12 cellular contexts compared by ENCODE assay signal in the genomic region with DNA sequence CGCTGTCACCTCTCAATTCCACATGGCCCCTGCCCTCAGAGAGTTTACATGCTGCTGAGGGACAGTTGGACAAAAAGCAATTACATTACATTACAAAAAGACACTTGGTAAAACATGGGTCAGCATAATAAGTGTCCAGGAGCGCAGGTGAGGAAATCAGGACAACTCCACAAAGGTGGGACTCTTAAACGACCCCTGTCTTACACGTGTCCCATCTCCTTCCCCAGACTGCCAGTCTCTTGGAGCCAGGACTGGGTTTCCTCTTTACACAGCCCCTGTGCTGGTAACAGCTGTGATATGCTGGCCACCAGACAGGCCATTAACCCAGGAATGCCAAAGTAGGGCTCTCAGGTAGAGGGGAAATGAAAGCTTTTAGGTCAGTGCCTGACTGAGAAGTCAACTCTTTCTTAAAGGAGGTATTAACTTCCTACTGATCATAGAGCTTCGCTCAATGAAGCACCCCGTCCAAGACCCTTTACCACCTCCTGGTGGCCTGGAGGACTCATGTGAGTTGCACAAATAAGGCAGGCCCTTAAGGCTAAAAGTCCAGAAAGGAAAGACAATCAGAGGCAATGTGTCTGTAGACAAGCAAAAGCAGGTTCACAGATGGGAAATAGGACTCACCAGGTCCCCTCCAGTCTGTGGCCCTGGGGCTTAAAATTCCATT. TPM values are rescaled to one million over a fixed set of nuclear protein-coding genes. Genes with fewer than 3 reads are reported as not detected.
DNase-seq lines count a peak whose midpoint lies in the region; ATAC-seq and TF ChIP-seq lines count a peak whose summit lies in the region.
"Had no signal": no experiment of that assay in that cellular context is flagged by ENCODE, and none has a peak within 500 bp of the region (broad histone marks: within the 10 kb centered on the region; RNA-seq: fewer than 3 reads in every experiment).

No MANE protein-coding gene starts in this region.

- TF ChIP-seq CTCF in right atrium auricular region (IDR thresholded peaks at IDR 0.05), result no peak
- peak; percentile 6 for TF ChIP-seq CTCF in brain microvascular endothelial cell (IDR thresholded peaks at IDR 0.05; ENCODE audit: low read depth, low read length, missing control alignments)
- peak; percentile 42 for TF ChIP-seq CTCF in type B pancreatic cell (conservative IDR thresholded peaks at IDR 0.05)
- TF ChIP-seq CTCF in tibial artery (IDR thresholded peaks at IDR 0.05), result no peak

- intact Hi-C loops in left cardiac atrium (cut with DNase I) (no loop called here), tibial artery (cut with DNase I; ENCODE audit: low total_unique reads) (no loop called here)

- no peaks in the 10 kb centered on the region for H3K4me1 Mint-ChIP-seq in type B pancreatic cell (ENCODE audit: unreplicated experiment)

- H3K9me3 Mint-ChIP-seq in type B pancreatic cell, result no peaks in the 10 kb centered on the region
- H3K9me3 Mint-ChIP-seq: dendritic cell treated with granulocyte-macrophage colony-stimulating factor and Interleukin-4, amounts not matched to agents 40 ng/mL and 50 ng/mL, for 4 days had no signal

- H3K27ac ChIP-seq in right atrium auricular region (no peak overlapping the region), brain microvascular endothelial cell (no peak overlapping the region), tibial artery (no peak overlapping the region)

- no peaks in the 10 kb centered on the region for H3K27me3 ChIP-seq in right atrium auricular region
- H3K27me3 ChIP-seq in brain microvascular endothelial cell (replicated peaks), result no peaks in the 10 kb centered on the region
- H3K27me3 ChIP-seq in tibial artery, result peaks cover 0 to 14% of the 10 kb centered on the region in 2 donors

- H3K4me1 ChIP-seq in right atrium auricular region (no peaks in the 10 kb centered on the region), tibial artery (no peaks in the 10 kb centered on the region)

- DNase-seq in right atrium auricular region (ENCODE audit: low spot score), result peak; percentile 42
- no peak for DNase-seq in left cardiac atrium
- peak; percentile 4 for DNase-seq in NCI-H2171 (lab: John Stamatoyannopoulos, UW)
- DNase-seq in brain microvascular endothelial cell, result no peak
- DNase-seq in type B pancreatic cell (ENCODE audit: extremely low spot score, unreplicated experiment), result no peak
- no peak for DNase-seq in DMS79 (lab: John Stamatoyannopoulos, UW)
- DNase-seq in tibial artery, result no peak
- DNase-seq: activated gamma-delta T cell treated with Interleukin-2 at 50 U/mL for 16 hours, COR-L47 had no signal

- no peaks in the 10 kb centered on the region for H3K36me3 ChIP-seq in right atrium auricular region
- H3K36me3 ChIP-seq in brain microvascular endothelial cell (replicated peaks), result no peaks in the 10 kb centered on the region
- H3K36me3 ChIP-seq in tibial artery, result no peaks in the 10 kb centered on the region

- H3K36me3 Mint-ChIP-seq in type B pancreatic cell, result no peaks in the 10 kb centered on the region
- H3K36me3 Mint-ChIP-seq: T-cell had no signal

- in situ Hi-C loops in brain microvascular endothelial cell (cut with HindIII; ENCODE audit: low pct_ligation_motif_present, low sequenced_read_pairs), result no loop called here

- H3K4me3 Mint-ChIP-seq in type B pancreatic cell, result no peak overlapping the region
- H3K4me3 Mint-ChIP-seq: dendritic cell treated with granulocyte-macrophage colony-stimulating factor and Interleukin-4, amounts not matched to agents 40 ng/mL and 50 ng/mL, for 4 days; T-cell had no signal

- H3K27ac Mint-ChIP-seq in type B pancreatic cell, result no peak overlapping the region
- H3K27ac Mint-ChIP-seq: dendritic cell treated with granulocyte-macrophage colony-stimulating factor and Interleukin-4, amounts not matched to agents 40 ng/mL and 50 ng/mL, for 4 days; T-cell had no signal

- H3K27me3 Mint-ChIP-seq in type B pancreatic cell, result peaks cover 12% of the 10 kb centered on the region

- ATAC-seq in left cardiac atrium, result no peak
- ATAC-seq in HG03342 (IDR thresholded peaks at IDR 0.05; ENCODE audit: unreplicated experiment), result no peak
- ATAC-seq: T-cell had no signal

- peaks cover 0 to under 1% of the 10 kb centered on the region in 2 donors for H3K9me3 ChIP-seq in right atrium auricular region
- no peaks in the 10 kb centered on the region for H3K9me3 ChIP-seq in tibial artery

- H3K4me3 ChIP-seq in right atrium auricular region, result no peak overlapping the region
- H3K4me3 ChIP-seq in brain microvascular endothelial cell (ENCODE audit: low read depth, low read length), result no peak overlapping the region
- no peak overlapping the region for H3K4me3 ChIP-seq in tibial artery

RNA-seq across cellular contexts. Expression of gene ANO2, which starts 55.5 kb away (rescaled TPM):
- total RNA-seq in right atrium auricular region, result 1 to 10 TPM; 2.8 to 9.3 TPM
- total RNA-seq in left cardiac atrium, result 10 to 100 TPM; 11.5 to 23.4 TPM
- total RNA-seq in type B pancreatic cell (ENCODE audit: low replicate concordance), result 2.6 and 3.3 TPM in 2 replicates
- total RNA-seq: T-cell had no signal

Comparison
In these comparisons a context has a peak if more than half of its experiments do, and no peak if none do; other contexts are left out.
1. DNase-seq: peak in right atrium auricular region (single experiment) and NCI-H2171 (single experiment); none in left cardiac atrium (single experiment), brain microvascular endothelial cell (single experiment), type B pancreatic cell (single experiment), DMS79 (single experiment) and tibial artery (0 of 2).
2. CTCF ChIP-seq: peak in brain microvascular endothelial cell (single experiment) and type B pancreatic cell (single experiment); none in right atrium auricular region (0 of 2) and tibial artery (0 of 2).